ENCODE assay signal across 20 cellular contexts in genomic region chr10:114743552-114744231, GRCh38.
DNase-seq lines count a peak whose midpoint lies in the region; ATAC-seq, FAIRE-seq and TF ChIP-seq lines count a peak whose summit lies in the region.
"Had no signal": no experiment of that assay in that cellular context is flagged by ENCODE, and none has a peak within 500 bp of the region (broad histone marks: within the 10 kb centered on the region; RNA-seq: fewer than 3 reads in every experiment).

No MANE protein-coding gene starts in this region.

- no peaks in the 10 kb centered on the region for H3K36me3 Mint-ChIP-seq in Calu3 (ENCODE audit: insufficient read depth, unreplicated experiment)
- H3K36me3 Mint-ChIP-seq: CD14-positive monocyte had no signal

- H3K36me3 ChIP-seq in bronchial epithelial cell (ENCODE audit: control insufficient read depth, insufficient read depth, low read length) (no peaks in the 10 kb centered on the region), H7 (replicated peaks; ENCODE audit: control insufficient read depth, insufficient read depth, low read length) (no peaks in the 10 kb centered on the region)

- no peak for TF ChIP-seq CTCF in bronchial epithelial cell (IDR thresholded peaks at IDR 0.05; ENCODE audit: insufficient read depth, low read length, severe bottlenecking)
- TF ChIP-seq CTCF in Calu3 (IDR thresholded peaks at IDR 0.05; ENCODE audit: unreplicated experiment): no peak
- no peak for TF ChIP-seq CTCF in dorsolateral prefrontal cortex (IDR thresholded peaks at IDR 0.05 in 54 of 56, conservative IDR thresholded peaks at IDR 0.05 in 2 of 56; ENCODE audit: low read depth in 1 of 56, partially characterized antibody in 56 of 56)

- CTCF ChIA-PET in Calu3 (lab: Charles Lee): no interaction called here

- H3K27ac Mint-ChIP-seq in Calu3 (ENCODE audit: unreplicated experiment): no peak overlapping the region
- H3K27ac Mint-ChIP-seq: HFFc6 had no signal

- H3K27me3 Mint-ChIP-seq in Calu3 (ENCODE audit: unreplicated experiment): no peaks in the 10 kb centered on the region

- intact Hi-C loops in Calu3 (cut with micrococcal nuclease; ENCODE audit: unreplicated experiment) (no loop called here), dorsolateral prefrontal cortex (cut with DNase I) (no loop called here)

- no peak overlapping the region for H3K4me3 ChIP-seq in bronchial epithelial cell (ENCODE audit: low read depth, low read length)
- H3K4me3 ChIP-seq in dorsolateral prefrontal cortex: no peak overlapping the region
- H3K4me3 ChIP-seq in H7 (ENCODE audit: insufficient read depth, low read depth, low read length): no peak overlapping the region

- DNase-seq in GM12891 (ENCODE audit: insufficient read length, low spot score) (no peak), bronchial epithelial cell (ENCODE audit: low read depth) (no peak), Calu3 (no peak), dorsolateral prefrontal cortex (no peak), H7 (no peak)
- no peak for DNase-seq in stimulated activated CD4-positive, alpha-beta T cell treated with anti-CD3 and anti-CD28 coated beads, Interleukin-2, amount 100 ng/mL, for 48 hours
- DNase-seq: ACHN, AML-193, DMS153, HFFc6, KBM-7, NCI-H1048, NCI-H1436 treated with DMSO at 0.1 percent for 48 hours, NCI-H2081, NCI-H2227 treated with DMSO at 0.1 percent for 48 hours, NCI-H524, T-helper 2 cell had no signal

- TF ChIP-seq POLR2A in GM12891 (IDR thresholded peaks at IDR 0.05; ENCODE audit: low read depth, low read length): no peak

- no peaks in the 10 kb centered on the region for H3K9me3 Mint-ChIP-seq in Calu3 (ENCODE audit: low read depth, unreplicated experiment)
- H3K9me3 Mint-ChIP-seq: CD14-positive monocyte, HFFc6 had no signal

- no peaks in the 10 kb centered on the region for H3K27me3 ChIP-seq in bronchial epithelial cell (ENCODE audit: control insufficient read depth, insufficient read depth, low read length)
- peaks cover 0 to 12% (median 0%) of the 10 kb centered on the region in 45 donors for H3K27me3 ChIP-seq in dorsolateral prefrontal cortex
- no peaks in the 10 kb centered on the region for H3K27me3 ChIP-seq in H7 (ENCODE audit: control insufficient read depth, insufficient read depth, low read length)

- ATAC-seq in GM19351 (IDR thresholded peaks at IDR 0.05; ENCODE audit: unreplicated experiment) (peak; percentile 60), HG03432 (IDR thresholded peaks at IDR 0.05; ENCODE audit: unreplicated experiment) (peak; percentile 49)

- peak; percentile 23 for FAIRE-seq in GM12891 (lab: Jason Lieb, UNC)
- FAIRE-seq in bronchial epithelial cell (lab: Jason Lieb, UNC): peak; percentile 40

- H3K4me3 Mint-ChIP-seq in Calu3 (ENCODE audit: low read depth, unreplicated experiment): no peak overlapping the region
- H3K4me3 Mint-ChIP-seq: HFFc6 had no signal

- H3K4me1 Mint-ChIP-seq in Calu3 (ENCODE audit: low read depth, unreplicated experiment): no peaks in the 10 kb centered on the region

- no TSS peak for BruUV-seq in Calu3 (replicated peaks; lab: Mats Ljungman, UMichigan)

- peak overlapping the region in 8 of 59 donors; percentile 7 to 46 (median 16) for H3K27ac ChIP-seq in dorsolateral prefrontal cortex

TF ChIP-seq in GM12891, 5 proteins besides CTCF, POLR2A, EP300 and RAD21:
- TF ChIP-seq POLR2AphosphoS5 (IDR thresholded peaks at IDR 0.05; ENCODE audit: low read depth, low read length) (no peak), POU2F2 (IDR thresholded peaks at IDR 0.05; ENCODE audit: low read depth, low read length) (no peak), PAX5 (IDR thresholded peaks at IDR 0.05; ENCODE audit: insufficient read depth, low read length, severe bottlenecking) (no peak), TAF1 (IDR thresholded peaks at IDR 0.05; ENCODE audit: low read depth, low read length) (no peak), SPI1 (IDR thresholded peaks at IDR 0.05; ENCODE audit: low read depth, low read length) (no peak)
